14 cellular contexts compared by ENCODE assay signal in genomic region chr5:31106742-31107546, GRCh38.
DNase-seq lines count a peak whose midpoint lies in the region; ATAC-seq and TF ChIP-seq lines count a peak whose summit lies in the region.
"Had no signal": no experiment of that assay in that cellular context is flagged by ENCODE, and none has a peak within 500 bp of the region (broad histone marks: within the 10 kb centered on the region; RNA-seq: fewer than 3 reads in every experiment).

No MANE protein-coding gene starts in this region.

- H3K4me3 Mint-ChIP-seq in stimulated activated effector memory CD8-positive, alpha-beta T cell treated with anti-CD3 and anti-CD28 coated beads, Interleukin-12 subunit alpha, Interleukin-12 subunit beta, amount 100 ng/mL, for 72 hours, result no peak overlapping the region
- H3K4me3 Mint-ChIP-seq: activated CD4-positive, alpha-beta T cell treated with anti-CD3 and anti-CD28 coated beads, Interleukin-2, amount 10 ng/mL, durations not matched to agents 7 days and 5 days; dendritic cell treated with granulocyte-macrophage colony-stimulating factor and Interleukin-4, amounts not matched to agents 40 ng/mL and 50 ng/mL, for 4 days had no signal

- no peak overlapping the region for H3K27ac Mint-ChIP-seq in stimulated activated effector memory CD8-positive, alpha-beta T cell treated with anti-CD3 and anti-CD28 coated beads, Interleukin-12 subunit alpha, Interleukin-12 subunit beta, amount 100 ng/mL, for 72 hours
- H3K27ac Mint-ChIP-seq: activated CD4-positive, alpha-beta T cell treated with anti-CD3 and anti-CD28 coated beads, Interleukin-2, amount 10 ng/mL, durations not matched to agents 7 days and 5 days; dendritic cell treated with granulocyte-macrophage colony-stimulating factor and Interleukin-4, amounts not matched to agents 40 ng/mL and 50 ng/mL, for 4 days had no signal

- no peak for TF ChIP-seq POLR2A in thyroid gland (IDR thresholded peaks at IDR 0.05)

- DNase-seq in DMS153 (lab: John Stamatoyannopoulos, UW), result peak; percentile 38
- DNase-seq in DMS153 treated with DMSO at 0.1 percent for 48 hours (lab: John Stamatoyannopoulos, UW; ENCODE audit: unreplicated experiment), result no peak
- DNase-seq in adipocyte (ENCODE audit: low read depth), result peak; percentile 50
- no peak for DNase-seq in thyroid gland
- DNase-seq in stimulated activated effector memory CD8-positive, alpha-beta T cell treated with anti-CD3 and anti-CD28 coated beads, Interleukin-12 subunit alpha, Interleukin-12 subunit beta, amount 100 ng/mL, for 72 hours (ENCODE audit: low spot score in 2 of 2), result no peak
- DNase-seq in NCI-H526 treated with DMSO at 0.1 percent for 48 hours (lab: John Stamatoyannopoulos, UW), result no peak
- DNase-seq: activated CD4-positive, alpha-beta T cell treated with anti-CD3 and anti-CD28 coated beads, Interleukin-2, amount 10 ng/mL, durations not matched to agents 7 days and 5 days; DND-41; glutamatergic neuron; KBM-7 had no signal

- H3K9me3 ChIP-seq in adipocyte (ENCODE audit: control insufficient read depth, low read length) (no peaks in the 10 kb centered on the region), iPS-18a (ENCODE audit: control insufficient read depth, low read depth, low read length) (no peaks in the 10 kb centered on the region), thyroid gland (no peaks in the 10 kb centered on the region)

- H3K4me1 ChIP-seq in adipocyte (ENCODE audit: control insufficient read depth, insufficient read depth, low read length) (peaks cover 3% of the 10 kb centered on the region), iPS-18a (ENCODE audit: control insufficient read depth, low read depth, low read length) (peaks cover 32% of the 10 kb centered on the region), thyroid gland (peaks cover 26 to 35% of the 10 kb centered on the region in 2 donors)

- ATAC-seq in GM19452 (IDR thresholded peaks at IDR 0.05; ENCODE audit: unreplicated experiment), result no peak
- no peak for ATAC-seq in stimulated activated effector memory CD8-positive, alpha-beta T cell treated with anti-CD3 and anti-CD28 coated beads, Interleukin-12 subunit alpha, Interleukin-12 subunit beta, amount 100 ng/mL, for 72 hours

- no peaks in the 10 kb centered on the region for H3K36me3 Mint-ChIP-seq in stimulated activated effector memory CD8-positive, alpha-beta T cell treated with anti-CD3 and anti-CD28 coated beads, Interleukin-12 subunit alpha, Interleukin-12 subunit beta, amount 100 ng/mL, for 72 hours

- peaks cover 13% of the 10 kb centered on the region for H3K9me3 Mint-ChIP-seq in stimulated activated effector memory CD8-positive, alpha-beta T cell treated with anti-CD3 and anti-CD28 coated beads, Interleukin-12 subunit alpha, Interleukin-12 subunit beta, amount 100 ng/mL, for 72 hours
- H3K9me3 Mint-ChIP-seq: activated CD4-positive, alpha-beta T cell treated with anti-CD3 and anti-CD28 coated beads, Interleukin-2, amount 10 ng/mL, durations not matched to agents 7 days and 5 days; dendritic cell treated with granulocyte-macrophage colony-stimulating factor and Interleukin-4, amounts not matched to agents 40 ng/mL and 50 ng/mL, for 4 days had no signal

- H3K27ac ChIP-seq in iPS-18a (ENCODE audit: low read length) (no peak overlapping the region), thyroid gland (peak overlapping the region; percentile 24 to 66 (median 47))
- H3K27ac ChIP-seq: 22Rv1 had no signal

- H3K9ac ChIP-seq in adipocyte (ENCODE audit: low read length), result no peak overlapping the region
- H3K9ac ChIP-seq in iPS-18a (ENCODE audit: low read length), result no peak overlapping the region

- 31 to 40% methylated on average over 6 of the region's 6 CpGs for WGBS in thyroid gland, 2 donors

- intact Hi-C loops in thyroid gland (cut with DNase I), result no loop called here

- H3K36me3 ChIP-seq in adipocyte (ENCODE audit: control insufficient read depth, insufficient read depth, low read length, severe bottlenecking) (no peaks in the 10 kb centered on the region), iPS-18a (ENCODE audit: control insufficient read depth, low read depth, low read length) (no peaks in the 10 kb centered on the region), thyroid gland (no peaks in the 10 kb centered on the region)

- H3K4me1 Mint-ChIP-seq in stimulated activated effector memory CD8-positive, alpha-beta T cell treated with anti-CD3 and anti-CD28 coated beads, Interleukin-12 subunit alpha, Interleukin-12 subunit beta, amount 100 ng/mL, for 72 hours, result no peaks in the 10 kb centered on the region
- H3K4me1 Mint-ChIP-seq: activated CD4-positive, alpha-beta T cell treated with anti-CD3 and anti-CD28 coated beads, Interleukin-2, amount 10 ng/mL, durations not matched to agents 7 days and 5 days had no signal

- no peaks in the 10 kb centered on the region for H3K27me3 ChIP-seq in adipocyte (replicated peaks; ENCODE audit: control insufficient read depth, insufficient read depth, low read length)
- H3K27me3 ChIP-seq in iPS-18a (ENCODE audit: control insufficient read depth, insufficient read depth, low read length), result no peaks in the 10 kb centered on the region
- no peaks in the 10 kb centered on the region for H3K27me3 ChIP-seq in thyroid gland

- TF ChIP-seq CTCF in thyroid gland (IDR thresholded peaks at IDR 0.05), result no peak

- H3K4me3 ChIP-seq in adipocyte (ENCODE audit: low read length) (no peak overlapping the region), iPS-18a (ENCODE audit: low read length) (peak overlapping the region; percentile 4), thyroid gland (replicated peaks in 1 of 3) (no peak overlapping the region)

Comparison
In these comparisons a context has a peak if more than half of its experiments do, and no peak if none do; other contexts are left out.
1. DNase-seq: peak in DMS153 (single experiment) and adipocyte (single experiment); none in DMS153 treated with DMSO at 0.1 percent for 48 hours (single experiment), thyroid gland (0 of 2), stimulated activated effector memory CD8-positive, alpha-beta T cell treated with anti-CD3 and anti-CD28 coated beads, Interleukin-12 subunit alpha, Interleukin-12 subunit beta, amount 100 ng/mL, for 72 hours (0 of 2) and NCI-H526 treated with DMSO at 0.1 percent for 48 hours (single experiment).